In genomic region chr19:52897149-52897935, GRCh38 we compare ENCODE assay signal across 8 cellular contexts. TPM values are rescaled to one million over a fixed set of nuclear protein-coding genes. Genes with fewer than 3 reads are reported as not detected.
DNase-seq lines count a peak whose midpoint lies in the region; ATAC-seq, FAIRE-seq and TF ChIP-seq lines count a peak whose summit lies in the region.

Gene ZNF320 (minus strand): TSS chr19:52897635. CDS start chr19:52890255, 7,380 bp downstream.

- FAIRE-seq in D721Med (lab: Jason Lieb, UNC): peak; percentile 25

- H3K4me1 ChIP-seq in thymus (ENCODE audit: control insufficient read depth, insufficient read depth, low read length): peaks cover 11% of the 10 kb centered on the region

- peak; percentile 87 for ATAC-seq in GM21515 (IDR thresholded peaks at IDR 0.05; ENCODE audit: unreplicated experiment)

- peak within 1 kb of the TSS; percentile 89 for H3K27ac ChIP-seq in thymus (ENCODE audit: low read depth)

- peak; percentile 80 for DNase-seq in D721Med (ENCODE audit: insufficient read length, low spot score)
- DNase-seq in HuH-7.5 (ENCODE audit: low spot score): peak; percentile 79
- peak; percentile 79 for DNase-seq in SK-MEL-5 (ENCODE audit: low read depth, low spot score)
- DNase-seq in activated naive CD4-positive, alpha-beta T cell treated with anti-CD3 and anti-CD28 coated beads, Interleukin-2, amount 10 ng/mL, durations not matched to agents 7 days and 5 days: peak; percentile 94
- peak; percentile 66 for DNase-seq in glomerular endothelial cell (ENCODE audit: extremely low read depth, low read depth, low spot score)
- peak; percentile 97 for DNase-seq in osteocyte (ENCODE audit: extremely low spot score, unreplicated experiment)

- H3K9me3 Mint-ChIP-seq in activated naive CD4-positive, alpha-beta T cell treated with anti-CD3 and anti-CD28 coated beads, Interleukin-2, amount 10 ng/mL, durations not matched to agents 7 days and 5 days: peaks cover 27% of the 10 kb centered on the region
- no peaks in the 10 kb centered on the region for H3K9me3 Mint-ChIP-seq in osteocyte (ENCODE audit: unreplicated experiment)

- H3K27me3 ChIP-seq in thymus (ENCODE audit: control insufficient read depth, insufficient read depth): no peaks in the 10 kb centered on the region

- no peaks in the 10 kb centered on the region for H3K27me3 Mint-ChIP-seq in activated naive CD4-positive, alpha-beta T cell treated with anti-CD3 and anti-CD28 coated beads, Interleukin-2, amount 10 ng/mL, durations not matched to agents 7 days and 5 days
- H3K27me3 Mint-ChIP-seq in osteocyte (ENCODE audit: unreplicated experiment): no peaks in the 10 kb centered on the region

- H3K4me3 Mint-ChIP-seq in activated naive CD4-positive, alpha-beta T cell treated with anti-CD3 and anti-CD28 coated beads, Interleukin-2, amount 10 ng/mL, durations not matched to agents 7 days and 5 days: peak within 1 kb of the TSS; percentile 86
- peak within 1 kb of the TSS; percentile 88 for H3K4me3 Mint-ChIP-seq in osteocyte (ENCODE audit: unreplicated experiment)

- H3K27ac Mint-ChIP-seq in activated naive CD4-positive, alpha-beta T cell treated with anti-CD3 and anti-CD28 coated beads, Interleukin-2, amount 10 ng/mL, durations not matched to agents 7 days and 5 days: peak within 1 kb of the TSS; percentile 92
- H3K27ac Mint-ChIP-seq in osteocyte (ENCODE audit: unreplicated experiment): peak within 1 kb of the TSS; percentile 96

- H3K36me3 ChIP-seq in thymus (ENCODE audit: control insufficient read depth, insufficient read depth): peaks cover 4% of the 10 kb centered on the region

- WGBS in thymus: 2% methylated on average over 56 of the region's 56 CpGs

- CTCF ChIA-PET in activated naive CD4-positive, alpha-beta T cell treated with anti-CD3 and anti-CD28 coated beads, Interleukin-2, amount 10 ng/mL, durations not matched to agents 7 days and 5 days (lab: Charles Lee): no interaction called here

- H3K4me3 ChIP-seq in thymus (ENCODE audit: low read length): peak within 1 kb of the TSS; percentile 87

- H3K36me3 Mint-ChIP-seq in activated naive CD4-positive, alpha-beta T cell treated with anti-CD3 and anti-CD28 coated beads, Interleukin-2, amount 10 ng/mL, durations not matched to agents 7 days and 5 days: peaks cover 29% of the 10 kb centered on the region
- peaks cover 21% of the 10 kb centered on the region for H3K36me3 Mint-ChIP-seq in osteocyte (ENCODE audit: unreplicated experiment)

- in situ Hi-C loops in SK-MEL-5 (cut with HindIII; ENCODE audit: low pct_unique_long_range_greater_than_20kb, low sequenced_read_pairs): no loop called here

- H3K4me1 Mint-ChIP-seq in activated naive CD4-positive, alpha-beta T cell treated with anti-CD3 and anti-CD28 coated beads, Interleukin-2, amount 10 ng/mL, durations not matched to agents 7 days and 5 days: peaks cover 15% of the 10 kb centered on the region
- H3K4me1 Mint-ChIP-seq in osteocyte (ENCODE audit: unreplicated experiment): peaks cover 17% of the 10 kb centered on the region

- no peak for TF ChIP-seq CTCF in D721Med (IDR thresholded peaks at IDR 0.05; ENCODE audit: insufficient read depth, missing control alignments)
- no peak for TF ChIP-seq CTCF in osteocyte (IDR thresholded peaks at IDR 0.05)

- no peaks in the 10 kb centered on the region for H3K9me3 ChIP-seq in thymus (ENCODE audit: control insufficient read depth)

RNA-seq across cellular contexts. Expression of gene ZNF320, which starts in this region (rescaled TPM):
- 4.9 and 9.9 TPM in 2 replicates for total RNA-seq in SK-MEL-5 (2014; rRNA removed; shearing (Covaris generic))
- polyA plus RNA-seq in SK-MEL-5 (2015; cell fraction: cytosol; rRNA removed): 3.2 and 13.0 TPM in 2 replicates
- 5.3 and 17.1 TPM in 2 replicates for polyA plus RNA-seq in SK-MEL-5 (2015; cell fraction: nucleus; rRNA removed)
- total RNA-seq in glomerular endothelial cell: 8.3 and 13.7 TPM in 2 replicates
- total RNA-seq in osteocyte: 18.7 and 20.1 TPM in 2 replicates
- polyA plus RNA-seq in thymus: 9.7 TPM

Comparison
In these comparisons a context has a peak if more than half of its experiments do, and no peak if none do; other contexts are left out.
1. Peak in every context shown above with its lines: DNase-seq, ATAC-seq, H3K4me3 ChIP-seq and H3K27ac ChIP-seq.